In the genomic region with DNA sequence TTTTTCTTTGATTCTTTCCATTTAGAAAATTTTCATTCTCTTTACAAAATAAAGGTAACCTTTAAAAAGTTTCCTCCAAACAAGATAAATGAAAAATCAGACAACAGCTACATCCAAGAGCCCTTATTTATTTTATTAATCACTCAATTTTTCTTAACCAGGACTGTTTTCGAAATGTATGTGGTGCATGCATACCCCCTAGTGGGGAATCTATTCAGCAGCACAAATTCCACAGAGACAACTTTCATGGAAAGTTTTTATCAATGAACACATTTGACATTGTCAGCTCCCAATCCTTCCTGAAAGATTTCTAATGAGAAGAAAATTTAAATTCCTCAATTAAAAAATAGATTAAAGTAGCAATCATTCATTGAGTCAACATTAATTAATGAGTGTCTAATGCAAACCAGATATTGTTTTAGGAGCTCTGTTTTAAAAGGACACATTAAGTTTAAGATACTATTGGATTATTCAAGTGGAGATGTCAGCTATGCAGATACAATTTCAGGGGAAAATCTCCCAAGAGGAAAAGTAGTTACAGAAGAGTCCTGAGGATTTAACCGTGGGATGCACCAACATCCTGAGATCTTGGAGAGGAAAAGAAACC, we compare ENCODE assay signal across 8 cellular contexts. TPM values are rescaled to one million over a fixed set of nuclear protein-coding genes. Genes with fewer than 3 reads are reported as not detected.
A peak's percentile ranks its signal among the peaks of the same experiment; 100 is the strongest.
DNase-seq lines count a peak whose midpoint lies in the region; ATAC-seq and TF ChIP-seq lines count a peak whose summit lies in the region.

No MANE protein-coding gene starts in this region.

- no peak overlapping the region for H3K4ac ChIP-seq in IMR-90 (ENCODE audit: low read depth, low read length)

- H3K4me3 Mint-ChIP-seq in Caco-2 (ENCODE audit: unreplicated experiment) (no peak overlapping the region), MCF 10A (ENCODE audit: unreplicated experiment) (no peak overlapping the region)
- H3K4me3 Mint-ChIP-seq in activated T-helper 2 cell treated with anti-CD3 and anti-CD28 coated beads, Interferon-gamma antibody, Interleukin-2, Interleukin-4, amounts not matched to agents 10 μg/mL and 5 μg/mL and 100 μg/mL, durations not matched to agents 14 hours and 24 hours and 36 hours (ENCODE audit: low read depth): no peak overlapping the region

- BruUV-seq in Caco-2 (replicated peaks; lab: Mats Ljungman, UMichigan): no TSS peak
- no TSS peak for BruUV-seq in IMR-90 (replicated peaks; lab: Mats Ljungman, UMichigan)
- no TSS peak for BruUV-seq in MCF 10A (replicated peaks; lab: Mats Ljungman, UMichigan)

- POLR2A ChIA-PET in Caco-2 (lab: Charles Lee) (no interaction called here), IMR-90 (lab: Charles Lee; ENCODE audit: unreplicated experiment) (no interaction called here), MCF 10A (lab: Yijun Ruan, JAX) (interaction anchor here (0.6 to 2.4 kb wide), 8 partner anchors 9 to 684 kb away, joined by 3 to 9 read pairs (median 4); no protein-coding TSS in a partner anchor)

- H3K27ac ChIP-seq in IMR-90 (ENCODE audit: insufficient read depth, low read length): no peak overlapping the region

- no peak overlapping the region for H3K4me3 ChIP-seq in Caco-2 (ENCODE audit: low read depth, low read length)
- no peak overlapping the region for H3K4me3 ChIP-seq in IMR-90 (ENCODE audit: insufficient read depth, low read depth, low read length)

- H3K4me1 ChIP-seq in Caco-2: no peaks in the 10 kb centered on the region
- no peaks in the 10 kb centered on the region for H3K4me1 ChIP-seq in IMR-90 (ENCODE audit: control insufficient read depth, insufficient read depth, low read length)

- no peak overlapping the region for H4K8ac ChIP-seq in IMR-90 (ENCODE audit: low read depth in 2 of 2, low read length in 2 of 2)

- H3K27ac Mint-ChIP-seq in Caco-2 (ENCODE audit: unreplicated experiment): no peak overlapping the region
- no peak overlapping the region for H3K27ac Mint-ChIP-seq in MCF 10A (ENCODE audit: low read depth, unreplicated experiment)
- no peak overlapping the region for H3K27ac Mint-ChIP-seq in activated T-helper 2 cell treated with anti-CD3 and anti-CD28 coated beads, Interferon-gamma antibody, Interleukin-2, Interleukin-4, amounts not matched to agents 10 μg/mL and 5 μg/mL and 100 μg/mL, durations not matched to agents 14 hours and 24 hours and 36 hours

- no peak for TF ChIP-seq POLR2A in IMR-90 (IDR thresholded peaks at IDR 0.05; ENCODE audit: low read depth, low read length)

- H3K27me3 ChIP-seq in Caco-2 (replicated peaks; ENCODE audit: control insufficient read depth, insufficient read depth, low read length): no peaks in the 10 kb centered on the region
- H3K27me3 ChIP-seq in IMR-90 (ENCODE audit: control insufficient read depth, insufficient read depth, low read length): peaks cover 21% of the 10 kb centered on the region

- intact Hi-C loops in Caco-2 (cut with micrococcal nuclease; ENCODE audit: unreplicated experiment) (loop anchor here (1.0 kb wide), 2 partner anchors 112 to 1070 kb away; no protein-coding TSS in a partner anchor), IMR-90 (cut with micrococcal nuclease) (loop anchor here (1.0 to 10.0 kb wide), 6 partner anchors 112 to 1438 kb away; no protein-coding TSS in a partner anchor), MCF 10A (cut with micrococcal nuclease) (loop anchor here (1.0 to 10.0 kb wide), 8 partner anchors 112 to 1436 kb away; no protein-coding TSS in a partner anchor)
- intact Hi-C loops in activated T-helper 2 cell treated with anti-CD3 and anti-CD28 coated beads, Interferon-gamma antibody, Interleukin-2, Interleukin-4, amounts not matched to agents 10 μg/mL and 5 μg/mL and 100 μg/mL, durations not matched to agents 14 hours and 24 hours and 36 hours (cut with micrococcal nuclease): loop anchor here (1.0 to 2.0 kb wide), 2 partner anchors 112 to 1070 kb away; no protein-coding TSS in a partner anchor

- no peak overlapping the region for H3K14ac ChIP-seq in IMR-90 (replicated peaks; ENCODE audit: low read depth, low read length)

- TF ChIP-seq CTCF in Caco-2 (IDR thresholded peaks at IDR 0.05; ENCODE audit: insufficient read depth in 1 of 2, low read depth in 1 of 2, low read length in 1 of 2, severe bottlenecking in 1 of 2, unreplicated experiment in 1 of 2) (peak; percentile 78 to 80), IMR-90 (conservative IDR thresholded peaks at IDR 0.05; ENCODE audit: low read depth, low read length) (peak; percentile 89), MCF 10A (IDR thresholded peaks at IDR 0.05; ENCODE audit: unreplicated experiment) (peak; percentile 93)

- H3K23ac ChIP-seq in IMR-90 (ENCODE audit: low read depth, low read length): no peak overlapping the region

- H2AFZ ChIP-seq in IMR-90 (replicated peaks; ENCODE audit: low read length, poor library complexity): no peak overlapping the region

- in situ Hi-C loops in IMR-90 (cut with MboI; ENCODE audit: low sequenced_read_pairs): loop anchor here (10.0 to 25.0 kb wide), 2 partner anchors 1068 to 1426 kb away; no protein-coding TSS in a partner anchor

- no peak overlapping the region for H4K5ac ChIP-seq in IMR-90 (ENCODE audit: low read depth, low read length)

- ATAC-seq in IMR-90 (ENCODE audit: low read depth) (peak; percentile 30; the same call in 1 of the 2 replicates), GM19397 (IDR thresholded peaks at IDR 0.05; ENCODE audit: unreplicated experiment) (no peak)
- ATAC-seq in stimulated activated naive CD8-positive, alpha-beta T cell treated with anti-CD3 and anti-CD28 coated beads, Interleukin-15, Interleukin-2, amounts not matched to agents 100 U/mL and 50 U/mL, for 24 hours: no peak

- H3K9me3 Mint-ChIP-seq in Caco-2 (ENCODE audit: unreplicated experiment) (no peaks in the 10 kb centered on the region), MCF 10A (ENCODE audit: unreplicated experiment) (no peaks in the 10 kb centered on the region)
- no peaks in the 10 kb centered on the region for H3K9me3 Mint-ChIP-seq in activated T-helper 2 cell treated with anti-CD3 and anti-CD28 coated beads, Interferon-gamma antibody, Interleukin-2, Interleukin-4, amounts not matched to agents 10 μg/mL and 5 μg/mL and 100 μg/mL, durations not matched to agents 14 hours and 24 hours and 36 hours

- TF ChIP-seq RAD21 in IMR-90 (IDR thresholded peaks at IDR 0.05; ENCODE audit: low read length): peak; percentile 83

- H3K79me1 ChIP-seq in IMR-90 (ENCODE audit: low read depth in 1 of 2, low read length in 2 of 2): no peaks in the 10 kb centered on the region

- H3K9ac ChIP-seq in IMR-90 (ENCODE audit: low read depth, low read length): no peak overlapping the region

- no peak overlapping the region for H2BK5ac ChIP-seq in IMR-90 (ENCODE audit: low read depth, low read length, poor library complexity, severe bottlenecking)

- dilution Hi-C loops in IMR-90 (cut with HindIII; ENCODE audit: low sequenced_read_pairs, unreplicated experiment): no loop called here

- H4K91ac ChIP-seq in IMR-90 (ENCODE audit: insufficient read depth, low read depth, low read length): no peak overlapping the region

- no peaks in the 10 kb centered on the region for H3K4me1 Mint-ChIP-seq in Caco-2 (ENCODE audit: low read depth, unreplicated experiment)
- H3K4me1 Mint-ChIP-seq in MCF 10A (ENCODE audit: insufficient read depth, unreplicated experiment): peaks cover 9% of the 10 kb centered on the region
- peaks cover 10% of the 10 kb centered on the region for H3K4me1 Mint-ChIP-seq in activated T-helper 2 cell treated with anti-CD3 and anti-CD28 coated beads, Interferon-gamma antibody, Interleukin-2, Interleukin-4, amounts not matched to agents 10 μg/mL and 5 μg/mL and 100 μg/mL, durations not matched to agents 14 hours and 24 hours and 36 hours (ENCODE audit: low read depth)

- CTCF ChIA-PET in Caco-2 (lab: Charles Lee): interaction anchor here (1.3 kb wide), 1 partner anchor 113 kb away, joined by 3 read pairs; no protein-coding TSS in a partner anchor
- CTCF ChIA-PET in IMR-90 (lab: Yijun Ruan, JAX): interaction anchor here (0.5 to 1.6 kb wide), 13 partner anchors 8 to 575 kb away, joined by 3 to 8 read pairs (median 3); a partner anchor contains a TSS
- CTCF ChIA-PET in MCF 10A (lab: Yijun Ruan, JAX): interaction anchor here (0.6 to 8.7 kb wide), 14 partner anchors 9 to 1238 kb away, joined by 3 to 149 read pairs (median 4); a partner anchor contains a TSS

- no peak overlapping the region for H3K56ac ChIP-seq in IMR-90 (ENCODE audit: extremely low read depth, insufficient read depth, low read length)

- 60% methylated on average over 1 of the region's 2 CpGs; no CpG with 5 or more reads in 1 of the 2 experiments for WGBS in IMR-90 (ENCODE audit: extremely low coverage in 2 of 2, insufficient read length in 1 of 2), 2 experiments

- H2AK9ac ChIP-seq in IMR-90 (replicated peaks; ENCODE audit: low read depth, low read length, poor library complexity): no peak overlapping the region

- H2BK15ac ChIP-seq in IMR-90 (ENCODE audit: low read depth, low read length): no peak overlapping the region

- no peaks in the 10 kb centered on the region for H3K36me3 Mint-ChIP-seq in Caco-2 (ENCODE audit: insufficient read depth, unreplicated experiment)
- H3K36me3 Mint-ChIP-seq in MCF 10A (ENCODE audit: insufficient read depth, unreplicated experiment): no peaks in the 10 kb centered on the region
- no peaks in the 10 kb centered on the region for H3K36me3 Mint-ChIP-seq in activated T-helper 2 cell treated with anti-CD3 and anti-CD28 coated beads, Interferon-gamma antibody, Interleukin-2, Interleukin-4, amounts not matched to agents 10 μg/mL and 5 μg/mL and 100 μg/mL, durations not matched to agents 14 hours and 24 hours and 36 hours (ENCODE audit: low read depth)

- H3K18ac ChIP-seq in IMR-90 (ENCODE audit: low read depth, low read length): no peak overlapping the region

- no peak overlapping the region for H2BK20ac ChIP-seq in IMR-90 (ENCODE audit: low read depth, low read length)

- DNase-seq in Caco-2 (peak in 1 of 2 experiments; percentile 33), IMR-90 (peak; percentile 47), MCF 10A (ENCODE audit: unreplicated experiment) (peak; percentile 61), middle frontal gyrus (ENCODE audit: extremely low spot score, low spot score) (peak; percentile 18), NK-92 (lab: John Stamatoyannopoulos, UW; ENCODE audit: unreplicated experiment) (no peak)
- no peak for DNase-seq in activated T-helper 2 cell treated with anti-CD3 and anti-CD28 coated beads, Interferon-gamma antibody, Interleukin-2, Interleukin-4, amounts not matched to agents 10 μg/mL and 5 μg/mL and 100 μg/mL, durations not matched to agents 14 hours and 24 hours and 36 hours (ENCODE audit: low spot score)
- no peak for DNase-seq in stimulated activated naive CD8-positive, alpha-beta T cell treated with anti-CD3 and anti-CD28 coated beads, Interleukin-15, Interleukin-2, amounts not matched to agents 100 U/mL and 50 U/mL, for 24 hours

- H3K27me3 Mint-ChIP-seq in Caco-2 (ENCODE audit: insufficient read depth, unreplicated experiment) (peaks cover 18% of the 10 kb centered on the region), MCF 10A (ENCODE audit: insufficient read depth, unreplicated experiment) (no peaks in the 10 kb centered on the region)
- H3K27me3 Mint-ChIP-seq in activated T-helper 2 cell treated with anti-CD3 and anti-CD28 coated beads, Interferon-gamma antibody, Interleukin-2, Interleukin-4, amounts not matched to agents 10 μg/mL and 5 μg/mL and 100 μg/mL, durations not matched to agents 14 hours and 24 hours and 36 hours (ENCODE audit: low read depth): peaks cover 83% of the 10 kb centered on the region

- no peak overlapping the region for H2BK120ac ChIP-seq in IMR-90 (ENCODE audit: low read depth, low read length)

- H3K4me2 ChIP-seq in IMR-90 (ENCODE audit: low read depth, low read length): no peak overlapping the region

- 0 out of 2 replicates have a peak, but pooled peaks cover 2% of the 10 kb centered on the region for H3K9me1 ChIP-seq in IMR-90 (ENCODE audit: insufficient read depth, low read length)

- H4K20me1 ChIP-seq in IMR-90 (ENCODE audit: insufficient read depth, low read length): no peaks in the 10 kb centered on the region

- H3K36me3 ChIP-seq in Caco-2 (ENCODE audit: control insufficient read depth, insufficient read depth, low read length) (no peaks in the 10 kb centered on the region), IMR-90 (ENCODE audit: control insufficient read depth, insufficient read depth, low read length) (no peaks in the 10 kb centered on the region)

- no peaks in the 10 kb centered on the region for H3K9me3 ChIP-seq in Caco-2
- H3K9me3 ChIP-seq in IMR-90 (ENCODE audit: control insufficient read depth, insufficient read depth, low read length): no peaks in the 10 kb centered on the region

- no peak overlapping the region for H2AK5ac ChIP-seq in IMR-90 (ENCODE audit: low read depth, low read length)

RNA-seq across cellular contexts. Expression of a gene that starts 5.2 kb away (rescaled TPM):
- total RNA-seq in Caco-2 (2022): not detected in 2 replicates
- total RNA-seq in IMR-90 (2012; rRNA removed): 0.56 and 0.72 TPM in 2 replicates
- 0.43 and 0.44 TPM in 2 replicates for polyA plus RNA-seq in IMR-90 (2012; rRNA removed)
- 0.10 and 0.18 TPM in 2 replicates for polyA plus RNA-seq in IMR-90 (2012; cell fraction: cytosol; rRNA removed)
- polyA plus RNA-seq in IMR-90 (2012; cell fraction: nucleus; rRNA removed; ENCODE audit: low replicate concordance): 0.12 and 0.13 TPM in 2 replicates
- 14.1 and 15.3 TPM in 2 replicates for total RNA-seq in MCF 10A (2022)
- not detected in 2 replicates for total RNA-seq in activated T-helper 2 cell treated with anti-CD3 and anti-CD28 coated beads, Interferon-gamma antibody, Interleukin-2, Interleukin-4, amounts not matched to agents 10 μg/mL and 5 μg/mL and 100 μg/mL, durations not matched to agents 14 hours and 24 hours and 36 hours

RNA-seq across cellular contexts. Expression of a gene that starts 8.8 kb away (rescaled TPM):
- total RNA-seq in Caco-2 (2022) (66.5 and 67.6 TPM in 2 replicates), IMR-90 (2012; rRNA removed) (45.2 and 45.8 TPM in 2 replicates), MCF 10A (2022) (39.9 and 41.8 TPM in 2 replicates)
- 25.6 and 27.6 TPM in 2 replicates for polyA plus RNA-seq in IMR-90 (2012; rRNA removed)
- 3.7 and 7.0 TPM in 2 replicates for polyA plus RNA-seq in IMR-90 (2012; cell fraction: cytosol; rRNA removed)
- 2.5 and 24.9 TPM in 2 replicates for polyA plus RNA-seq in IMR-90 (2012; cell fraction: nucleus; rRNA removed; ENCODE audit: low replicate concordance)
- total RNA-seq in activated T-helper 2 cell treated with anti-CD3 and anti-CD28 coated beads, Interferon-gamma antibody, Interleukin-2, Interleukin-4, amounts not matched to agents 10 μg/mL and 5 μg/mL and 100 μg/mL, durations not matched to agents 14 hours and 24 hours and 36 hours: 69.1 and 73.4 TPM in 2 replicates

RNA-seq across cellular contexts. Expression of a gene that starts 57.9 kb away (rescaled TPM):
- total RNA-seq in Caco-2 (2022): 75.7 and 97.4 TPM in 2 replicates
- 10.8 and 19.4 TPM in 2 replicates for total RNA-seq in IMR-90 (2012; rRNA removed)
- 7.4 and 8.0 TPM in 2 replicates for polyA plus RNA-seq in IMR-90 (2012; rRNA removed)
- polyA plus RNA-seq in IMR-90 (2012; cell fraction: cytosol; rRNA removed): 1.1 and 2.0 TPM in 2 replicates
- polyA plus RNA-seq in IMR-90 (2012; cell fraction: nucleus; rRNA removed; ENCODE audit: low replicate concordance): 1.7 and 5.4 TPM in 2 replicates
- 0.20 and 0.65 TPM in 2 replicates for total RNA-seq in MCF 10A (2022)
- not detected in 2 replicates for total RNA-seq in activated T-helper 2 cell treated with anti-CD3 and anti-CD28 coated beads, Interferon-gamma antibody, Interleukin-2, Interleukin-4, amounts not matched to agents 10 μg/mL and 5 μg/mL and 100 μg/mL, durations not matched to agents 14 hours and 24 hours and 36 hours

Comparison
In these comparisons a context has a peak if more than half of its experiments do, and no peak if none do; other contexts are left out.
1. DNase-seq: peak in IMR-90 (single experiment), MCF 10A (single experiment) and middle frontal gyrus (single experiment); none in NK-92 (single experiment), activated T-helper 2 cell treated with anti-CD3 and anti-CD28 coated beads, Interferon-gamma antibody, Interleukin-2, Interleukin-4, amounts not matched to agents 10 μg/mL and 5 μg/mL and 100 μg/mL, durations not matched to agents 14 hours and 24 hours and 36 hours (single experiment) and stimulated activated naive CD8-positive, alpha-beta T cell treated with anti-CD3 and anti-CD28 coated beads, Interleukin-15, Interleukin-2, amounts not matched to agents 100 U/mL and 50 U/mL, for 24 hours (single experiment).
2. Peak in every context shown above with its lines, with median percentiles within 50 percentile points of each other: CTCF ChIP-seq.